Comparison of ENCODE assay signal across 17 cellular contexts in genomic region chr19:576768-577438, GRCh38. TPM values are rescaled to one million over a fixed set of nuclear protein-coding genes. Genes with fewer than 3 reads are reported as not detected.
DNase-seq lines count a peak whose midpoint lies in the region; ATAC-seq, FAIRE-seq and TF ChIP-seq lines count a peak whose summit lies in the region.
"Had no signal": no experiment of that assay in that cellular context is flagged by ENCODE, and none has a peak within 500 bp of the region (broad histone marks: within the 10 kb centered on the region; RNA-seq: fewer than 3 reads in every experiment).

No MANE protein-coding gene starts in this region.

- CTCF ChIA-PET in RWPE1 (lab: Yijun Ruan, JAX): interaction anchor here (0.6 to 1.5 kb wide), 3 partner anchors 8 to 67 kb away, joined by 3 to 8 read pairs (median 3); no protein-coding TSS in a partner anchor
- CTCF ChIA-PET in HepG2 (lab: Yijun Ruan, JAX; ENCODE audit: low intra/inter-chr PET ratio, low total read pairs): no interaction called here
- CTCF ChIA-PET in OCI-LY7 (lab: Charles Lee; ENCODE audit: unreplicated experiment): no interaction called here

- H3K27ac ChIP-seq in DND-41 (ENCODE audit: low read length): no peak overlapping the region
- peak overlapping the region; percentile 99 for H3K27ac ChIP-seq in RWPE1
- H3K27ac ChIP-seq in HepG2 (ENCODE audit: extremely low read length, insufficient read depth, low read length): no peak overlapping the region
- H3K27ac ChIP-seq in foreskin keratinocyte: no peak overlapping the region
- no peak overlapping the region for H3K27ac ChIP-seq in OCI-LY7 (ENCODE audit: low read depth, low read length, poor library complexity, severe bottlenecking)

- no peaks in the 10 kb centered on the region for H3K9me2 ChIP-seq in OCI-LY7 (ENCODE audit: insufficient read depth, low read length)

- ATAC-seq in DND-41 (ENCODE audit: insufficient read depth, low read depth) (no peak), HepG2 (no peak), foreskin keratinocyte (no peak)
- ATAC-seq: left colon; natural killer cell treated with Interleukin-12 subunit alpha and Interleukin-12 subunit beta and Interleukin-15 and Interleukin-18, amount 100 ng/mL, for 72 hours; stimulated activated naive CD8-positive, alpha-beta T cell treated with anti-CD3 and anti-CD28 coated beads, Interleukin-15, Interleukin-2, amounts not matched to agents 100 U/mL and 50 U/mL, for 24 hours had no signal

- DNase-seq in DND-41: no peak
- no peak for DNase-seq in RWPE1 (ENCODE audit: low spot score)
- DNase-seq in HepG2 (ENCODE audit: low spot score): no peak
- no peak for DNase-seq in foreskin keratinocyte
- no peak for DNase-seq in OCI-LY7 (ENCODE audit: low spot score)
- no peak for DNase-seq in NOMO-1 treated with DMSO at 0.1 percent for 48 hours (lab: John Stamatoyannopoulos, UW; ENCODE audit: unreplicated experiment)
- DNase-seq: activated CD4-positive, alpha-beta T cell treated with anti-CD3 and anti-CD28 coated beads, Interleukin-2, amount 50 U/mL, for 4 hours; activated effector memory CD4-positive, alpha-beta T cell treated with Interleukin-2 at 50 U/mL for 16 hours; glutamatergic neuron; left colon; SIG-M5; sigmoid colon; stimulated activated naive CD8-positive, alpha-beta T cell treated with anti-CD3 and anti-CD28 coated beads, Interleukin-15, Interleukin-2, amounts not matched to agents 100 U/mL and 50 U/mL, for 24 hours had no signal

- H3K27me3 ChIP-seq in DND-41 (ENCODE audit: insufficient read depth, low read length, poor library complexity) (no peaks in the 10 kb centered on the region), HepG2 (ENCODE audit: control insufficient read depth in 1 of 2, insufficient read depth in 2 of 2, low read length in 2 of 2) (no peaks in the 10 kb centered on the region; a peak in 1 of 5 replicates), foreskin keratinocyte (no peaks in the 10 kb centered on the region)
- H3K27me3 ChIP-seq: sigmoid colon had no signal

- H4K20me1 ChIP-seq in DND-41 (ENCODE audit: insufficient read depth, low read length) (peaks cover 82% of the 10 kb centered on the region), HepG2 (ENCODE audit: insufficient read depth, low read length) (peaks cover 82% of the 10 kb centered on the region), OCI-LY7 (ENCODE audit: insufficient read depth, low read length) (peaks cover 6% of the 10 kb centered on the region; the same call in 1 of the 2 replicates)

- 91% methylated on average over 26 of the region's 28 CpGs for WGBS in HepG2 (ENCODE audit: low lambda C conversion rate)

- TF ChIP-seq POLR2A in HepG2 (IDR thresholded peaks at IDR 0.05; ENCODE audit: insufficient read depth in 1 of 2, low read depth in 2 of 2, low read length in 2 of 2): 0 out of 4 replicates have a peak, but pooled peaks of 1 of the 2 experiments have one; percentile 27

- TF ChIP-seq CTCF in DND-41 (IDR thresholded peaks at IDR 0.05; ENCODE audit: borderline replicate concordance, extremely low read depth, low read length, poor library complexity, severe bottlenecking) (no peak), RWPE1 (conservative IDR thresholded peaks at IDR 0.05; ENCODE audit: low read depth) (no peak), HepG2 (CRISPR knock-in tag; IDR thresholded peaks at IDR 0.05) (no peak), foreskin keratinocyte (conservative IDR thresholded peaks at IDR 0.05) (no peak), OCI-LY7 (conservative IDR thresholded peaks at IDR 0.05; ENCODE audit: low read length) (no peak)

- H3K4me1 ChIP-seq in DND-41 (ENCODE audit: insufficient read depth, low read length) (peaks cover 31% of the 10 kb centered on the region), HepG2 (ENCODE audit: insufficient read depth, low read length) (peaks cover 16% of the 10 kb centered on the region), foreskin keratinocyte (peaks cover 5% of the 10 kb centered on the region), OCI-LY7 (ENCODE audit: insufficient read depth, low read length, poor library complexity, severe bottlenecking) (peaks cover 23% of the 10 kb centered on the region)

- H3K4me2 ChIP-seq in DND-41 (ENCODE audit: insufficient read depth, low read length) (peak overlapping the region; percentile 1; the same call in 1 of the 2 replicates), HepG2 (ENCODE audit: low read depth, low read length) (peak overlapping the region; percentile 55; the same call in 1 of the 2 replicates), OCI-LY7 (ENCODE audit: low read length) (no peak overlapping the region)

- intact Hi-C loops in HepG2 (cut with micrococcal nuclease; ENCODE audit: unreplicated experiment) (no loop called here), OCI-LY7 (cut with micrococcal nuclease; ENCODE audit: unreplicated experiment) (no loop called here)

- H3K36me3 ChIP-seq in DND-41 (ENCODE audit: insufficient read depth, low read length): peaks cover 61% of the 10 kb centered on the region
- H3K36me3 ChIP-seq in HepG2 (replicated peaks in 1 of 2; ENCODE audit: control insufficient read depth in 1 of 2, insufficient read depth in 2 of 2, low read length in 2 of 2): peaks cover 31 to 32% of the 10 kb centered on the region in 2 experiments; a peak in 4 of 5 replicates
- H3K36me3 ChIP-seq in OCI-LY7 (ENCODE audit: insufficient read depth, low read length): peaks cover 48% of the 10 kb centered on the region

- H3K79me2 ChIP-seq in DND-41 (ENCODE audit: insufficient read depth, low read length): peaks cover 85% of the 10 kb centered on the region
- H3K79me2 ChIP-seq in HepG2 (ENCODE audit: insufficient read depth, low read length): peaks cover 71% of the 10 kb centered on the region
- peaks cover 53% of the 10 kb centered on the region for H3K79me2 ChIP-seq in OCI-LY7 (ENCODE audit: insufficient read depth, low read depth, low read length)

- H2AFZ ChIP-seq in DND-41 (ENCODE audit: low read depth, low read length): no peak overlapping the region
- H2AFZ ChIP-seq in HepG2 (ENCODE audit: low read length): no peak overlapping the region
- no peak overlapping the region for H2AFZ ChIP-seq in OCI-LY7 (ENCODE audit: low read length)

- no peak for FAIRE-seq in HepG2 (lab: Jason Lieb, UNC)
- FAIRE-seq: endometrium had no signal

- BruUV-seq in HepG2 (replicated peaks; lab: Mats Ljungman, UMichigan): no TSS peak
- no TSS peak for BruUV-seq in OCI-LY7 (replicated peaks; lab: Mats Ljungman, UMichigan)

- H3K9me3 ChIP-seq in DND-41 (ENCODE audit: insufficient read depth, low read length, severe bottlenecking) (no peaks in the 10 kb centered on the region), HepG2 (ENCODE audit: low read length) (no peaks in the 10 kb centered on the region), OCI-LY7 (ENCODE audit: low read length) (no peaks in the 10 kb centered on the region)
- H3K9me3 ChIP-seq: sigmoid colon had no signal

- no peak for TF ChIP-seq RAD21 in HepG2 (CRISPR knock-in tag; IDR thresholded peaks at IDR 0.05)

- H3K9ac ChIP-seq in DND-41 (ENCODE audit: low read depth, low read length) (no peak overlapping the region), HepG2 (ENCODE audit: insufficient read depth, low read depth, low read length) (peak overlapping the region; percentile 29; the same call in 1 of the 2 replicates)

- H3K4me3 ChIP-seq in DND-41 (ENCODE audit: low read depth in 1 of 2, low read length in 2 of 2) (no peak overlapping the region), HepG2 (replicated peaks in 1 of 3; ENCODE audit: insufficient read depth in 1 of 3, low read depth in 2 of 3, low read length in 3 of 3) (peak overlapping the region in 1 of 3 experiments; percentile 48; a peak in 2 of 6 replicates), OCI-LY7 (ENCODE audit: low read depth, low read length, poor library complexity, severe bottlenecking) (no peak overlapping the region)

- TF ChIP-seq EP300 in HepG2 (IDR thresholded peaks at IDR 0.05; ENCODE audit: low read depth in 2 of 2, low read length in 2 of 2) (no peak), HepG2 (CRISPR knock-in tag; IDR thresholded peaks at IDR 0.05; ENCODE audit: borderline replicate concordance) (no peak)

- POLR2A ChIA-PET in RWPE1 (lab: Yijun Ruan, JAX; ENCODE audit: low non-redundant PET): interaction anchor here (0.5 to 0.8 kb wide), 2 partner anchors 12 to 901 kb away, joined by 3 read pairs; no protein-coding TSS in a partner anchor
- POLR2A ChIA-PET in HepG2 (lab: Yijun Ruan, JAX): interaction anchor here (0.7 to 3.1 kb wide), 2 partner anchors 44 to 46 kb away, joined by 3 to 13 read pairs; no protein-coding TSS in a partner anchor
- POLR2A ChIA-PET in OCI-LY7 (lab: Charles Lee): no interaction called here

- in situ Hi-C loops in HepG2 (cut with HindIII; ENCODE audit: extremely low pct_ligation_motif_present, low pct_unique_long_range_greater_than_20kb): no loop called here

RNA-seq across cellular contexts. Expression of gene BSG, which starts 4.5 kb away (rescaled TPM):
- total RNA-seq in HepG2 (2016; rRNA removed; fragmentation: Illumina TruSeq; extraction: Trizol) (136 and 309 TPM in 2 replicates), foreskin keratinocyte (526 and 567 TPM in 2 replicates), OCI-LY7 (2022) (189 and 197 TPM in 2 replicates)
- 81.8 and 84.4 TPM in 2 replicates for total RNA-seq in HepG2 (2016; cell fraction: cytosol; rRNA removed; fragmentation: Illumina TruSeq; extraction: Trizol; ENCODE audit: low read depth)
- 114 and 317 TPM in 2 replicates for total RNA-seq in HepG2 (2016; cell fraction: insoluble cytoplasmic fraction; rRNA removed; fragmentation: Illumina TruSeq; extraction: Trizol)
- total RNA-seq in HepG2 (2016; cell fraction: membrane; rRNA removed; fragmentation: Illumina TruSeq; extraction: Trizol): 96.0 and 109 TPM in 2 replicates
- total RNA-seq in HepG2 (2016; cell fraction: nucleus; rRNA removed; fragmentation: Illumina TruSeq; extraction: Trizol): 271 and 340 TPM in 2 replicates
- polyA plus RNA-seq in HepG2 (2011; rRNA removed) (754 and 1,057 TPM in 2 replicates), foreskin keratinocyte (863 and 896 TPM in 2 replicates)
- 595 and 749 TPM in 2 replicates for polyA plus RNA-seq in HepG2 (2011; cell fraction: cytosol; rRNA removed)
- polyA plus RNA-seq in HepG2 (2011; cell fraction: nucleus; rRNA removed): 561 and 615 TPM in 2 replicates
- 926 and 933 TPM in 2 replicates for polyA plus RNA-seq in HepG2 (2012)
- 148 and 149 TPM in 2 replicates for polyA plus RNA-seq in HepG2 (2016; cell fraction: cytosol; fragmentation: Illumina TruSeq; extraction: Trizol; ENCODE audit: low read depth)
- polyA plus RNA-seq in HepG2 (2016; cell fraction: insoluble cytoplasmic fraction; fragmentation: Illumina TruSeq; extraction: Trizol; ENCODE audit: low read depth): 179 and 219 TPM in 2 replicates
- 152 and 167 TPM in 2 replicates for polyA plus RNA-seq in HepG2 (2016; cell fraction: membrane; fragmentation: Illumina TruSeq; extraction: Trizol; ENCODE audit: low read depth)
- 760 and 837 TPM in 2 replicates for polyA plus RNA-seq in HepG2 (2016; cell fraction: nucleus; fragmentation: Illumina TruSeq; extraction: Trizol; ENCODE audit: insufficient read depth, low read depth)
- 426 and 707 TPM in 2 replicates for polyA minus RNA-seq in HepG2 (2011; rRNA and poly(A)+ RNA removed; ENCODE audit: low replicate concordance)
- 369 and 454 TPM in 2 replicates for polyA minus RNA-seq in HepG2 (2011; cell fraction: cytosol; rRNA and poly(A)+ RNA removed)
- 97.1 and 115 TPM in 2 replicates for polyA minus RNA-seq in HepG2 (2011; cell fraction: nucleus; rRNA and poly(A)+ RNA removed)
- 158 and 180 TPM in 2 replicates for total RNA-seq in OCI-LY7 (2014; rRNA removed; shearing (Covaris generic))

RNA-seq across cellular contexts. Expression of gene HCN2, which starts 12.8 kb away (rescaled TPM):
- total RNA-seq in HepG2 (2016; rRNA removed; fragmentation: Illumina TruSeq; extraction: Trizol) (not detected in 2 replicates), foreskin keratinocyte (0.20 and 0.21 TPM in 2 replicates), OCI-LY7 (2022) (1.0 and 1.2 TPM in 2 replicates)
- total RNA-seq in HepG2 (2016; cell fraction: cytosol; rRNA removed; fragmentation: Illumina TruSeq; extraction: Trizol; ENCODE audit: low read depth): not detected in 2 replicates
- not detected in 2 replicates for total RNA-seq in HepG2 (2016; cell fraction: insoluble cytoplasmic fraction; rRNA removed; fragmentation: Illumina TruSeq; extraction: Trizol)
- total RNA-seq in HepG2 (2016; cell fraction: membrane; rRNA removed; fragmentation: Illumina TruSeq; extraction: Trizol): 0.03 TPM in 1 of 2 replicates, not detected in the other
- not detected in 2 replicates for total RNA-seq in HepG2 (2016; cell fraction: nucleus; rRNA removed; fragmentation: Illumina TruSeq; extraction: Trizol)
- polyA plus RNA-seq in HepG2 (2011; rRNA removed) (0.01 and 0.05 TPM in 2 replicates), foreskin keratinocyte (0.18 and 0.19 TPM in 2 replicates)
- polyA plus RNA-seq in HepG2 (2011; cell fraction: cytosol; rRNA removed): 0.07 and 0.09 TPM in 2 replicates
- polyA plus RNA-seq in HepG2 (2011; cell fraction: nucleus; rRNA removed): 0.19 and 0.24 TPM in 2 replicates
- 0.15 and 0.39 TPM in 2 replicates for polyA plus RNA-seq in HepG2 (2012)
- polyA plus RNA-seq in HepG2 (2016; cell fraction: cytosol; fragmentation: Illumina TruSeq; extraction: Trizol; ENCODE audit: low read depth): 0.07 TPM in 1 of 2 replicates, not detected in the other
- not detected in 2 replicates for polyA plus RNA-seq in HepG2 (2016; cell fraction: insoluble cytoplasmic fraction; fragmentation: Illumina TruSeq; extraction: Trizol; ENCODE audit: low read depth)
- polyA plus RNA-seq in HepG2 (2016; cell fraction: membrane; fragmentation: Illumina TruSeq; extraction: Trizol; ENCODE audit: low read depth): 0.05 TPM in 1 of 2 replicates, not detected in the other
- polyA plus RNA-seq in HepG2 (2016; cell fraction: nucleus; fragmentation: Illumina TruSeq; extraction: Trizol; ENCODE audit: insufficient read depth, low read depth): not detected in 2 replicates
- polyA minus RNA-seq in HepG2 (2011; rRNA and poly(A)+ RNA removed; ENCODE audit: low replicate concordance): 0.16 and 9.3 TPM in 2 replicates
- not detected in 2 replicates for polyA minus RNA-seq in HepG2 (2011; cell fraction: cytosol; rRNA and poly(A)+ RNA removed)
- not detected in 2 replicates for polyA minus RNA-seq in HepG2 (2011; cell fraction: nucleus; rRNA and poly(A)+ RNA removed)
- total RNA-seq in OCI-LY7 (2014; rRNA removed; shearing (Covaris generic)): 0.05 and 0.06 TPM in 2 replicates
- total RNA-seq: HT-29 had no signal

RNA-seq across cellular contexts. Expression of gene GZMM, which starts 33.0 kb away (rescaled TPM):
- total RNA-seq in HepG2 (2016; rRNA removed; fragmentation: Illumina TruSeq; extraction: Trizol) (not detected in 2 replicates), foreskin keratinocyte (not detected in 2 replicates), OCI-LY7 (2022) (not detected in 2 replicates)
- not detected in 2 replicates for total RNA-seq in HepG2 (2016; cell fraction: cytosol; rRNA removed; fragmentation: Illumina TruSeq; extraction: Trizol; ENCODE audit: low read depth)
- not detected in 2 replicates for total RNA-seq in HepG2 (2016; cell fraction: insoluble cytoplasmic fraction; rRNA removed; fragmentation: Illumina TruSeq; extraction: Trizol)
- total RNA-seq in HepG2 (2016; cell fraction: membrane; rRNA removed; fragmentation: Illumina TruSeq; extraction: Trizol): not detected in 2 replicates
- not detected in 2 replicates for total RNA-seq in HepG2 (2016; cell fraction: nucleus; rRNA removed; fragmentation: Illumina TruSeq; extraction: Trizol)
- polyA plus RNA-seq in HepG2 (2011; rRNA removed) (0.07 TPM in 1 of 2 replicates, not detected in the other), foreskin keratinocyte (0.10 TPM in 1 of 2 replicates, not detected in the other)
- polyA plus RNA-seq in HepG2 (2011; cell fraction: cytosol; rRNA removed): 0.13 TPM in 1 of 2 replicates, not detected in the other
- polyA plus RNA-seq in HepG2 (2011; cell fraction: nucleus; rRNA removed): 0.50 and 0.71 TPM in 2 replicates
- polyA plus RNA-seq in HepG2 (2012): 0.16 TPM in 1 of 2 replicates, not detected in the other
- not detected in 2 replicates for polyA plus RNA-seq in HepG2 (2016; cell fraction: cytosol; fragmentation: Illumina TruSeq; extraction: Trizol; ENCODE audit: low read depth)
- polyA plus RNA-seq in HepG2 (2016; cell fraction: insoluble cytoplasmic fraction; fragmentation: Illumina TruSeq; extraction: Trizol; ENCODE audit: low read depth): not detected in 2 replicates
- polyA plus RNA-seq in HepG2 (2016; cell fraction: membrane; fragmentation: Illumina TruSeq; extraction: Trizol; ENCODE audit: low read depth): not detected in 2 replicates
- polyA plus RNA-seq in HepG2 (2016; cell fraction: nucleus; fragmentation: Illumina TruSeq; extraction: Trizol; ENCODE audit: insufficient read depth, low read depth): not detected in 2 replicates
- not detected in 2 replicates for polyA minus RNA-seq in HepG2 (2011; rRNA and poly(A)+ RNA removed; ENCODE audit: low replicate concordance)
- polyA minus RNA-seq in HepG2 (2011; cell fraction: cytosol; rRNA and poly(A)+ RNA removed): not detected in 2 replicates
- polyA minus RNA-seq in HepG2 (2011; cell fraction: nucleus; rRNA and poly(A)+ RNA removed): not detected in 2 replicates
- total RNA-seq in OCI-LY7 (2014; rRNA removed; shearing (Covaris generic)): not detected in 2 replicates
- total RNA-seq: HT-29 had no signal
- polyA plus RNA-seq: BJ had no signal

RNA-seq across cellular contexts. Expression of gene CDC34, which starts 45.3 kb away (rescaled TPM):
- total RNA-seq in HepG2 (2016; rRNA removed; fragmentation: Illumina TruSeq; extraction: Trizol): 119 and 138 TPM in 2 replicates
- total RNA-seq in HepG2 (2016; cell fraction: cytosol; rRNA removed; fragmentation: Illumina TruSeq; extraction: Trizol; ENCODE audit: low read depth): 181 and 194 TPM in 2 replicates
- total RNA-seq in HepG2 (2016; cell fraction: insoluble cytoplasmic fraction; rRNA removed; fragmentation: Illumina TruSeq; extraction: Trizol): 104 and 144 TPM in 2 replicates
- total RNA-seq in HepG2 (2016; cell fraction: membrane; rRNA removed; fragmentation: Illumina TruSeq; extraction: Trizol): 198 and 240 TPM in 2 replicates
- total RNA-seq in HepG2 (2016; cell fraction: nucleus; rRNA removed; fragmentation: Illumina TruSeq; extraction: Trizol): 59.6 and 65.5 TPM in 2 replicates
- 140 and 150 TPM in 2 replicates for polyA plus RNA-seq in HepG2 (2011; rRNA removed)
- polyA plus RNA-seq in HepG2 (2011; cell fraction: cytosol; rRNA removed): 102 and 147 TPM in 2 replicates
- 121 and 122 TPM in 2 replicates for polyA plus RNA-seq in HepG2 (2011; cell fraction: nucleus; rRNA removed)
- polyA plus RNA-seq in HepG2 (2012): 90.8 and 101 TPM in 2 replicates
- 157 and 191 TPM in 2 replicates for polyA plus RNA-seq in HepG2 (2016; cell fraction: cytosol; fragmentation: Illumina TruSeq; extraction: Trizol; ENCODE audit: low read depth)
- 118 and 140 TPM in 2 replicates for polyA plus RNA-seq in HepG2 (2016; cell fraction: insoluble cytoplasmic fraction; fragmentation: Illumina TruSeq; extraction: Trizol; ENCODE audit: low read depth)
- polyA plus RNA-seq in HepG2 (2016; cell fraction: membrane; fragmentation: Illumina TruSeq; extraction: Trizol; ENCODE audit: low read depth): 153 and 184 TPM in 2 replicates
- 130 and 138 TPM in 2 replicates for polyA plus RNA-seq in HepG2 (2016; cell fraction: nucleus; fragmentation: Illumina TruSeq; extraction: Trizol; ENCODE audit: insufficient read depth, low read depth)
- 60.5 and 88.3 TPM in 2 replicates for polyA minus RNA-seq in HepG2 (2011; rRNA and poly(A)+ RNA removed; ENCODE audit: low replicate concordance)
- polyA minus RNA-seq in HepG2 (2011; cell fraction: cytosol; rRNA and poly(A)+ RNA removed): 42.1 and 46.2 TPM in 2 replicates
- 19.1 and 22.1 TPM in 2 replicates for polyA minus RNA-seq in HepG2 (2011; cell fraction: nucleus; rRNA and poly(A)+ RNA removed)
- total RNA-seq in foreskin keratinocyte: 80.0 and 81.4 TPM in 2 replicates
- polyA plus RNA-seq in foreskin keratinocyte: 94.5 and 105 TPM in 2 replicates
- total RNA-seq in OCI-LY7 (2014; rRNA removed; shearing (Covaris generic)): 65.2 and 77.2 TPM in 2 replicates
- 58.0 and 58.2 TPM in 2 replicates for total RNA-seq in OCI-LY7 (2022)

RNA-seq across cellular contexts. Expression of gene POLRMT, which starts 56.4 kb away (rescaled TPM):
- total RNA-seq in HepG2 (2016; rRNA removed; fragmentation: Illumina TruSeq; extraction: Trizol): 52.5 and 78.0 TPM in 2 replicates
- 14.6 and 16.3 TPM in 2 replicates for total RNA-seq in HepG2 (2016; cell fraction: cytosol; rRNA removed; fragmentation: Illumina TruSeq; extraction: Trizol; ENCODE audit: low read depth)
- 49.1 and 82.6 TPM in 2 replicates for total RNA-seq in HepG2 (2016; cell fraction: insoluble cytoplasmic fraction; rRNA removed; fragmentation: Illumina TruSeq; extraction: Trizol)
- total RNA-seq in HepG2 (2016; cell fraction: membrane; rRNA removed; fragmentation: Illumina TruSeq; extraction: Trizol): 30.6 and 32.9 TPM in 2 replicates
- total RNA-seq in HepG2 (2016; cell fraction: nucleus; rRNA removed; fragmentation: Illumina TruSeq; extraction: Trizol): 53.4 and 70.1 TPM in 2 replicates
- 101 and 114 TPM in 2 replicates for polyA plus RNA-seq in HepG2 (2011; rRNA removed)
- polyA plus RNA-seq in HepG2 (2011; cell fraction: cytosol; rRNA removed): 20.8 and 36.5 TPM in 2 replicates
- polyA plus RNA-seq in HepG2 (2011; cell fraction: nucleus; rRNA removed): 255 and 333 TPM in 2 replicates
- polyA plus RNA-seq in HepG2 (2012): 52.2 and 65.7 TPM in 2 replicates
- polyA plus RNA-seq in HepG2 (2016; cell fraction: cytosol; fragmentation: Illumina TruSeq; extraction: Trizol; ENCODE audit: low read depth): 16.5 and 17.7 TPM in 2 replicates
- polyA plus RNA-seq in HepG2 (2016; cell fraction: insoluble cytoplasmic fraction; fragmentation: Illumina TruSeq; extraction: Trizol; ENCODE audit: low read depth): 70.9 and 71.7 TPM in 2 replicates
- polyA plus RNA-seq in HepG2 (2016; cell fraction: membrane; fragmentation: Illumina TruSeq; extraction: Trizol; ENCODE audit: low read depth): 34.9 and 37.3 TPM in 2 replicates
- polyA plus RNA-seq in HepG2 (2016; cell fraction: nucleus; fragmentation: Illumina TruSeq; extraction: Trizol; ENCODE audit: insufficient read depth, low read depth): 138 and 146 TPM in 2 replicates
- 247 and 377 TPM in 2 replicates for polyA minus RNA-seq in HepG2 (2011; rRNA and poly(A)+ RNA removed; ENCODE audit: low replicate concordance)
- polyA minus RNA-seq in HepG2 (2011; cell fraction: cytosol; rRNA and poly(A)+ RNA removed): 67.1 and 69.6 TPM in 2 replicates
- polyA minus RNA-seq in HepG2 (2011; cell fraction: nucleus; rRNA and poly(A)+ RNA removed): 37.9 and 42.3 TPM in 2 replicates
- total RNA-seq in foreskin keratinocyte: 54.7 and 68.1 TPM in 2 replicates
- polyA plus RNA-seq in foreskin keratinocyte: 59.9 and 69.5 TPM in 2 replicates
- total RNA-seq in OCI-LY7 (2014; rRNA removed; shearing (Covaris generic)): 50.0 and 65.5 TPM in 2 replicates
- 70.7 and 74.6 TPM in 2 replicates for total RNA-seq in OCI-LY7 (2022)
